Comparison of ENCODE assay signal across 8 cellular contexts in the genomic region with DNA sequence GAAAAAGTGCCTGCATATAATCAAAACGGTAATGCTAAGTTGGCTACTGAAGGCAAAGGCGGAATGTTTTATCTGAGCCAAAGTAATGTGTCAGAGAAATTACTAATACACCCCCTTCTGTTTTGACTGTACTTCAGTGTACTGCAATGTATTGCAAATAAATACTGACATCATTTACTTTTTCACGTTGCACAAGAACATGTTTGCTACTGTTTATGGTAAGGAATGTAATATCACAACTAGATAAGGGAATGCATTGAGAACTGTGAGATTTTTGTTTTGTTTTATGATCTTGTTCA. TPM values are rescaled to one million over a fixed set of nuclear protein-coding genes. Genes with fewer than 3 reads are reported as not detected.
A peak's percentile ranks its signal among the peaks of the same experiment; 100 is the strongest.
DNase-seq lines count a peak whose midpoint lies in the region; ATAC-seq and TF ChIP-seq lines count a peak whose summit lies in the region.

No MANE protein-coding gene starts in this region.

- H3K4me3 ChIP-seq in CD4-positive, alpha-beta memory T cell (ENCODE audit: low read length in 2 of 2) = peak overlapping the region; percentile 67 to 75
- peak overlapping the region; percentile 30 to 83 for H3K4me3 ChIP-seq in body of pancreas
- H3K4me3 ChIP-seq in aorta (ENCODE audit: low read length in 2 of 2) = peak overlapping the region; percentile 38 to 87

- DNase-seq in CD4-positive, alpha-beta memory T cell = no peak
- no peak for DNase-seq in body of pancreas
- DNase-seq in memory B cell (ENCODE audit: low spot score in 2 of 2) = no peak
- no peak for DNase-seq in aorta
- DNase-seq in GM19238 (ENCODE audit: insufficient read length, low spot score) = no peak
- DNase-seq in G401 (ENCODE audit: low spot score) = no peak

- WGBS in body of pancreas, 2 donors = 0% methylated on average over 3 of the region's 3 CpGs
- 0 to 1% methylated on average over 3 of the region's 3 CpGs for WGBS in aorta, 2 donors

- H3K36me3 Mint-ChIP-seq in CD4-positive, alpha-beta memory T cell = peaks cover 0 to 9% of the 10 kb centered on the region in 2 donors
- no peaks in the 10 kb centered on the region for H3K36me3 Mint-ChIP-seq in IgD-negative memory B cell
- H3K36me3 Mint-ChIP-seq in memory B cell = no peaks in the 10 kb centered on the region

- in situ Hi-C loops in G401 (cut with HindIII; ENCODE audit: low sequenced_read_pairs) = no loop called here

- no peak for TF ChIP-seq CTCF in body of pancreas (IDR thresholded peaks at IDR 0.05)

- no peaks in the 10 kb centered on the region for H3K9me3 ChIP-seq in CD4-positive, alpha-beta memory T cell (ENCODE audit: control insufficient read depth in 1 of 2, low read length in 2 of 2)
- no peaks in the 10 kb centered on the region for H3K9me3 ChIP-seq in body of pancreas
- no peaks in the 10 kb centered on the region for H3K9me3 ChIP-seq in aorta (ENCODE audit: control insufficient read depth, low read length)

- H3K36me3 ChIP-seq in CD4-positive, alpha-beta memory T cell (ENCODE audit: insufficient read depth, low read length) = no peaks in the 10 kb centered on the region
- H3K36me3 ChIP-seq in body of pancreas (replicated peaks in 1 of 2; ENCODE audit: insufficient read depth in 1 of 2, low read depth in 2 of 2) = no peaks in the 10 kb centered on the region
- no peaks in the 10 kb centered on the region for H3K36me3 ChIP-seq in aorta (ENCODE audit: control insufficient read depth in 1 of 2, insufficient read depth in 2 of 2, low read length in 1 of 2)

- peaks cover 20 to 39% (median 29%) of the 10 kb centered on the region in 4 donors for H3K4me1 Mint-ChIP-seq in CD4-positive, alpha-beta memory T cell
- H3K4me1 Mint-ChIP-seq in IgD-negative memory B cell (peaks cover 9 to 16% (median 15%) of the 10 kb centered on the region in 3 donors), memory B cell (peaks cover 9% of the 10 kb centered on the region)

- H3K4me1 ChIP-seq in CD4-positive, alpha-beta memory T cell (ENCODE audit: insufficient read depth, low read length) = peaks cover 30% of the 10 kb centered on the region
- H3K4me1 ChIP-seq in body of pancreas (peaks cover 6% of the 10 kb centered on the region), aorta (ENCODE audit: control insufficient read depth in 1 of 2, insufficient read depth in 2 of 2, low read length in 2 of 2) (no peaks in the 10 kb centered on the region)

- H3K27me3 ChIP-seq in CD4-positive, alpha-beta memory T cell (ENCODE audit: insufficient read depth, low read length) = no peaks in the 10 kb centered on the region
- H3K27me3 ChIP-seq in body of pancreas (no peaks in the 10 kb centered on the region), aorta (ENCODE audit: control insufficient read depth in 1 of 2, insufficient read depth in 2 of 2, low read length in 1 of 2) (no peaks in the 10 kb centered on the region)

- CTCF ChIA-PET in CD4-positive, alpha-beta memory T cell (lab: Charles Lee; ENCODE audit: partially characterized antibody) = interaction anchor here (1.5 kb wide), 1 partner anchor 40 kb away, joined by 4 read pairs; no protein-coding TSS in a partner anchor

- peak overlapping the region; percentile 91 to 96 (median 93) for H3K4me3 Mint-ChIP-seq in CD4-positive, alpha-beta memory T cell
- H3K4me3 Mint-ChIP-seq in IgD-negative memory B cell (peak overlapping the region; percentile 92 to 98 (median 95)), memory B cell (peak overlapping the region; percentile 91)

- H3K27me3 Mint-ChIP-seq in CD4-positive, alpha-beta memory T cell = peaks cover 0 to 6% of the 10 kb centered on the region in 2 donors
- peaks cover 1% of the 10 kb centered on the region for H3K27me3 Mint-ChIP-seq in IgD-negative memory B cell
- H3K27me3 Mint-ChIP-seq in memory B cell = no peaks in the 10 kb centered on the region

- ATAC-seq in body of pancreas (peak; percentile 3), memory B cell (ENCODE audit: low read depth) (no peak), aorta (ENCODE audit: low FRiP score) (no peak), HG03457 (IDR thresholded peaks at IDR 0.05; ENCODE audit: unreplicated experiment) (no peak)

- H3K27ac Mint-ChIP-seq in CD4-positive, alpha-beta memory T cell = peak overlapping the region; percentile 87 to 94 (median 93)
- H3K27ac Mint-ChIP-seq in IgD-negative memory B cell = peak overlapping the region; percentile 85 to 90 (median 89)
- peak overlapping the region; percentile 97 for H3K27ac Mint-ChIP-seq in memory B cell

- no peaks in the 10 kb centered on the region for H3K9me3 Mint-ChIP-seq in CD4-positive, alpha-beta memory T cell
- H3K9me3 Mint-ChIP-seq in IgD-negative memory B cell (no peaks in the 10 kb centered on the region), memory B cell (no peaks in the 10 kb centered on the region)

- intact Hi-C loops in CD4-positive, alpha-beta memory T cell (cut with micrococcal nuclease) = loop anchor here (1.0 kb wide), 5 partner anchors 19 to 612 kb away; a partner anchor contains a TSS
- intact Hi-C loops in body of pancreas (cut with DNase I) (no loop called here), aorta (cut with DNase I) (loop anchor here (5.0 kb wide), 3 partner anchors 45 to 200 kb away; a partner anchor contains a TSS)

- H3K27ac ChIP-seq in CD4-positive, alpha-beta memory T cell (ENCODE audit: low read depth, low read length) = peak overlapping the region; percentile 65
- peak overlapping the region; percentile 68 to 97 (median 84) for H3K27ac ChIP-seq in body of pancreas
- H3K27ac ChIP-seq in aorta (ENCODE audit: low read depth in 1 of 2, low read length in 2 of 2) = no peak overlapping the region

- POLR2A ChIA-PET in CD4-positive, alpha-beta memory T cell (lab: Charles Lee; ENCODE audit: partially characterized antibody) = interaction anchor here (0.6 to 5.3 kb wide), 5 partner anchors 11 to 1762 kb away, joined by 3 to 60 read pairs (median 5); a partner anchor contains a TSS

- no peak for TF ChIP-seq POLR2A in body of pancreas (IDR thresholded peaks at IDR 0.05)

RNA-seq across cellular contexts. Expression of a gene that starts 0.8 kb away (rescaled TPM):
- 10 to 100 TPM; 56.1 to 56.7 TPM for total RNA-seq in CD4-positive, alpha-beta memory T cell
- 10 to 100 TPM; 27.5 to 29.7 TPM for polyA plus RNA-seq in CD4-positive, alpha-beta memory T cell
- polyA plus RNA-seq in IgD-negative memory B cell (17.5 TPM), aorta (10 to 100 TPM in 1 of 2 donors, 1 to 10 TPM in 1; 8.6 to 11.0 TPM)
- total RNA-seq in body of pancreas (10 to 100 TPM; 13.0 to 18.8 TPM), aorta (10 to 100 TPM; 25.6 to 32.7 TPM)
- total RNA-seq in G401 (2014; rRNA removed; shearing (Covaris generic)) = 85.2 and 122 TPM in 2 replicates

Comparison
In these comparisons a context has a peak if more than half of its experiments do, and no peak if none do; other contexts are left out.
1. H3K27ac ChIP-seq: peak in CD4-positive, alpha-beta memory T cell (single experiment) and body of pancreas (4 of 4); none in aorta (0 of 2).
2. Peak in every context shown above with its lines, with median percentiles within 50 percentile points of each other: H3K4me3 ChIP-seq, H3K27ac Mint-ChIP-seq and H3K4me3 Mint-ChIP-seq.